In genomic region chr3:185976977-185977678, GRCh38 we compare ENCODE assay signal across 8 cellular contexts. TPM values are rescaled to one million over a fixed set of nuclear protein-coding genes. Genes with fewer than 3 reads are reported as not detected.
A peak's percentile ranks its signal among the peaks of the same experiment; 100 is the strongest.
DNase-seq lines count a peak whose midpoint lies in the region; ATAC-seq and TF ChIP-seq lines count a peak whose summit lies in the region.

No MANE protein-coding gene starts in this region.

- no peak overlapping the region for H3K27ac ChIP-seq in AG04450 (ENCODE audit: low read depth, low read length)

- DNase-seq in AG04450 (ENCODE audit: low read depth, low spot score) (peak; percentile 34), NCI-H460 (ENCODE audit: extremely low read depth, low read depth) (peak; percentile 70), left colon (peak; percentile 62 to 91)
- DNase-seq in activated CD4-positive, alpha-beta T cell treated with anti-CD3 and anti-CD28 coated beads for 36 hours, result peak; percentile 93
- peak; percentile 58 for DNase-seq in central memory CD4-positive, alpha-beta T cell
- DNase-seq in stimulated activated CD4-positive, alpha-beta T cell treated with anti-CD3 and anti-CD28 coated beads, Interleukin-4, amount 100 ng/mL, for 24 hours, result peak; percentile 90

- no peaks in the 10 kb centered on the region for H3K9me3 Mint-ChIP-seq in activated CD4-positive, alpha-beta T cell treated with anti-CD3 and anti-CD28 coated beads for 36 hours (ENCODE audit: low read depth)

- no peak overlapping the region for H3K4me3 ChIP-seq in AG04450 (ENCODE audit: low read depth, low read length)

- peak; percentile 86 for ATAC-seq in GM18861 (IDR thresholded peaks at IDR 0.05; ENCODE audit: unreplicated experiment)
- ATAC-seq in HG03139 (IDR thresholded peaks at IDR 0.05; ENCODE audit: unreplicated experiment), result peak; percentile 73
- peak; percentile 91 for ATAC-seq in activated CD4-positive, alpha-beta T cell treated with anti-CD3 and anti-CD28 coated beads for 36 hours
- ATAC-seq in left colon, result peak; percentile 90

- H3K4me1 Mint-ChIP-seq in activated CD4-positive, alpha-beta T cell treated with anti-CD3 and anti-CD28 coated beads for 36 hours, result peaks cover 18% of the 10 kb centered on the region

- TF ChIP-seq CTCF in AG04450 (IDR thresholded peaks at IDR 0.05; ENCODE audit: low read depth, low read length), result peak; percentile 95

- H3K27me3 Mint-ChIP-seq in activated CD4-positive, alpha-beta T cell treated with anti-CD3 and anti-CD28 coated beads for 36 hours, result no peaks in the 10 kb centered on the region

- H3K27me3 ChIP-seq in AG04450 (ENCODE audit: control insufficient read depth, insufficient read depth, low read length), result no peaks in the 10 kb centered on the region

- H3K4me3 Mint-ChIP-seq in activated CD4-positive, alpha-beta T cell treated with anti-CD3 and anti-CD28 coated beads for 36 hours, result no peak overlapping the region

- POLR2A ChIA-PET in AG04450 (lab: Yijun Ruan, JAX), result no interaction called here
- POLR2A ChIA-PET in activated CD4-positive, alpha-beta T cell treated with anti-CD3 and anti-CD28 coated beads for 36 hours (lab: Charles Lee), result interaction anchor here (0.6 to 1.5 kb wide), 3 partner anchors 34 to 868 kb away, joined by 3 to 6 read pairs (median 4); partner anchors contain the start of gene DNAJB11

- CTCF ChIA-PET in AG04450 (lab: Charles Lee), result interaction anchor here (0.6 to 7.6 kb wide), 41 partner anchors 9 to 640 kb away, joined by 3 to 52 read pairs (median 4); partner anchors contain the start of gene DNAJB11
- CTCF ChIA-PET in activated CD4-positive, alpha-beta T cell treated with anti-CD3 and anti-CD28 coated beads for 36 hours (lab: Charles Lee), result interaction anchor here (0.5 to 4.7 kb wide), 28 partner anchors 9 to 1002 kb away, joined by 3 to 40 read pairs (median 4); partner anchors contain the start of gene TBCCD1

- H3K9me3 ChIP-seq in AG04450 (ENCODE audit: control insufficient read depth, insufficient read depth, low read length), result no peaks in the 10 kb centered on the region

- H3K36me3 Mint-ChIP-seq in activated CD4-positive, alpha-beta T cell treated with anti-CD3 and anti-CD28 coated beads for 36 hours (ENCODE audit: low read depth), result no peaks in the 10 kb centered on the region

- H3K27ac Mint-ChIP-seq in activated CD4-positive, alpha-beta T cell treated with anti-CD3 and anti-CD28 coated beads for 36 hours, result peak overlapping the region; percentile 11

- intact Hi-C loops in activated CD4-positive, alpha-beta T cell treated with anti-CD3 and anti-CD28 coated beads for 36 hours (cut with DNase I, micrococcal nuclease), result loop anchor here (1.0 to 5.0 kb wide), 14 partner anchors 16 to 844 kb away; partner anchors contain the start of genes ETV5 (in 1 of the 2) and TRA2B (in 1 of the 2)
- intact Hi-C loops in left colon (cut with DNase I, micrococcal nuclease), result loop anchor here in 1 of 2 donors (5.0 kb wide), 1 partner anchor 565 kb away; the partner anchor contains the start of gene CRYGS

RNA-seq across cellular contexts. Expression of gene TRA2B, which starts 39.3 kb away (rescaled TPM):
- polyA plus RNA-seq in AG04450 (2011; rRNA removed), result 170 and 216 TPM in 2 replicates
- polyA minus RNA-seq in AG04450 (2011; rRNA and poly(A)+ RNA removed), result 237 and 264 TPM in 2 replicates
- 176 and 194 TPM in 2 replicates for total RNA-seq in NCI-H460 (2014; rRNA removed; shearing (Covaris generic))
- 222 and 244 TPM in 2 replicates for polyA plus RNA-seq in NCI-H460 (2014; cell fraction: nucleus; rRNA removed)
- total RNA-seq in activated CD4-positive, alpha-beta T cell treated with anti-CD3 and anti-CD28 coated beads for 36 hours, result 100 to 1,000 TPM; 228 to 344 TPM
- total RNA-seq in left colon, result 10 to 100 TPM; 74.2 to 85.3 TPM

Comparison
In these comparisons a context has a peak if more than half of its experiments do, and no peak if none do; other contexts are left out.
1. DNase-seq: peak in every context shown above with its lines; median percentile 93 in activated CD4-positive, alpha-beta T cell treated with anti-CD3 and anti-CD28 coated beads for 36 hours; 90 in stimulated activated CD4-positive, alpha-beta T cell treated with anti-CD3 and anti-CD28 coated beads, Interleukin-4, amount 100 ng/mL, for 24 hours; 76 in left colon; 70 in NCI-H460; 58 in central memory CD4-positive, alpha-beta T cell; 34 in AG04450.